9 cellular contexts compared by ENCODE assay signal in the genomic region with DNA sequence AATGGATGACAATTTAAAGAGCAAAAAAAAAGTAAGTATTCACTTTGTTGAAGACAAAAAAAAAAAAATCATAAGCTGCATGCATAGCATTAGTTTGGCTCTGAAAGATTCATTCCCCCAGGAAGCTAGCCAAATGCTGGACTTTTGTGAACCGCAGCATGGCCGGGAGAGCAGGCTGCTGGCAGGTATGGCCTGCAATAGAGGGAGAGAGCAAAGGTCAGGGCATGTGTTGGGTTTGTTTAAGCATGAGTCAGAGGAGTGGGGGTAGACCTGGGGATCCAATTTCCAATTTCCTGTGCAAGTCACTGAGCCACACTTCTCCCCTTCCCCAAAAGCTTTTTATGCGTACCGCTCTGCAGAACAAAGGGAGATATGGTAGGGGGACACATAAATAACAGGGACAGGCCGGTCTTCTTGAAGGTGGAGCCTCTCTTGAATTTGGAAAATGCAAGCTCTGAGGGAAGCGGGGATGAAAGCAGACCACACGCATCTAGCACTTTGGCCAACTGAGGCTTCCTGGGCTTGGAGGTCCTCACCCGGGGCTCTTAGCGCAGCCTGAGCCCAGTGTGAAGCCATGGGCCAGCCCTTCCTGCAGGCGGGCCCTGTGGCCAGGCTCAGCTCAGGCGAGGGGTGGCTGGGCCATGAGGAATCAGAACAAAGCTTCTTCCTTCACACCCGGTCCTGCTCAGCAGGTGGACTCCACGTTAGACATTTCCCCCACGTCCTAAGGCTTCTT.
A peak's percentile ranks its signal among the peaks of the same experiment; 100 is the strongest.
DNase-seq lines count a peak whose midpoint lies in the region; ATAC-seq, FAIRE-seq and TF ChIP-seq lines count a peak whose summit lies in the region.
"Had no signal": no experiment of that assay in that cellular context is flagged by ENCODE, and none has a peak within 500 bp of the region (broad histone marks: within the 10 kb centered on the region; RNA-seq: fewer than 3 reads in every experiment).

No MANE protein-coding gene starts in this region.

- H3K4me1 ChIP-seq in left lung: peaks cover 34 to 86% of the 10 kb centered on the region in 2 donors

- H3K27ac Mint-ChIP-seq in activated naive CD8-positive, alpha-beta T cell treated with anti-CD3 and anti-CD28 coated beads, Interleukin-2, amount 50 U/mL, for 24 hours: peak overlapping the region; percentile 50

- no peak for TF ChIP-seq CTCF in left lung (IDR thresholded peaks at IDR 0.05)

- no peaks in the 10 kb centered on the region for H3K36me3 ChIP-seq in left lung

- peak; percentile 48 for ATAC-seq in activated naive CD8-positive, alpha-beta T cell treated with anti-CD3 and anti-CD28 coated beads, Interleukin-2, amount 50 U/mL, for 24 hours
- ATAC-seq in left lung (peak; percentile 45), HG03378 (IDR thresholded peaks at IDR 0.05; ENCODE audit: unreplicated experiment) (no peak), HG03196 (IDR thresholded peaks at IDR 0.05; ENCODE audit: unreplicated experiment) (no peak)

- in situ Hi-C loops in Caki2 (cut with HindIII; ENCODE audit: low pct_unique_long_range_greater_than_20kb, low sequenced_read_pairs): loop anchor here (25.0 kb wide), 2 partner anchors 245 to 345 kb away; a partner anchor contains a TSS

- peaks cover 89% of the 10 kb centered on the region for H3K4me1 Mint-ChIP-seq in activated naive CD8-positive, alpha-beta T cell treated with anti-CD3 and anti-CD28 coated beads, Interleukin-2, amount 50 U/mL, for 24 hours

- no peaks in the 10 kb centered on the region for H3K9me3 Mint-ChIP-seq in activated naive CD8-positive, alpha-beta T cell treated with anti-CD3 and anti-CD28 coated beads, Interleukin-2, amount 50 U/mL, for 24 hours

- peak overlapping the region; percentile 21 to 92 for H3K27ac ChIP-seq in left lung

- peak overlapping the region; percentile 1 for H3K4me3 Mint-ChIP-seq in activated naive CD8-positive, alpha-beta T cell treated with anti-CD3 and anti-CD28 coated beads, Interleukin-2, amount 50 U/mL, for 24 hours

- DNase-seq in Caki2 (ENCODE audit: low read depth) (peak; percentile 94), LoVo (ENCODE audit: low spot score) (peak; percentile 89), left lung (peak in 1 of 2 donors; percentile 73), GM19240 (ENCODE audit: insufficient read length, low spot score) (no peak), GM19239 (ENCODE audit: insufficient read length, low spot score) (no peak)
- no peak for DNase-seq in activated naive CD8-positive, alpha-beta T cell treated with anti-CD3 and anti-CD28 coated beads, Interleukin-2, amount 50 U/mL, for 24 hours

- no peaks in the 10 kb centered on the region for H3K27me3 ChIP-seq in left lung

- H3K9me3 ChIP-seq in left lung: no peaks in the 10 kb centered on the region

- H3K27me3 Mint-ChIP-seq in activated naive CD8-positive, alpha-beta T cell treated with anti-CD3 and anti-CD28 coated beads, Interleukin-2, amount 50 U/mL, for 24 hours: no peaks in the 10 kb centered on the region

- no peak overlapping the region for H3K4me3 ChIP-seq in left lung
- H3K4me3 ChIP-seq: lung had no signal

- no peaks in the 10 kb centered on the region for H3K36me3 Mint-ChIP-seq in activated naive CD8-positive, alpha-beta T cell treated with anti-CD3 and anti-CD28 coated beads, Interleukin-2, amount 50 U/mL, for 24 hours (ENCODE audit: low read depth)

- FAIRE-seq in GM19239 (lab: Jason Lieb, UNC): no peak

- intact Hi-C loops in left lung (cut with DNase I): no loop called here

Comparison
In these comparisons a context has a peak if more than half of its experiments do, and no peak if none do; other contexts are left out.
1. DNase-seq: peak in Caki2 (single experiment) and LoVo (single experiment); none in activated naive CD8-positive, alpha-beta T cell treated with anti-CD3 and anti-CD28 coated beads, Interleukin-2, amount 50 U/mL, for 24 hours (single experiment), GM19240 (single experiment) and GM19239 (single experiment).
2. ATAC-seq: peak in activated naive CD8-positive, alpha-beta T cell treated with anti-CD3 and anti-CD28 coated beads, Interleukin-2, amount 50 U/mL, for 24 hours (single experiment) and left lung (single experiment); none in HG03378 (single experiment) and HG03196 (single experiment).